ENCODE assay signal across 15 cellular contexts in genomic region chr16:55189975-55190636, GRCh38.
A peak's percentile ranks its signal among the peaks of the same experiment; 100 is the strongest.
DNase-seq lines count a peak whose midpoint lies in the region.
"Had no signal": no experiment of that assay in that cellular context is flagged by ENCODE, and none has a peak within 500 bp of the region (broad histone marks: within the 10 kb centered on the region; RNA-seq: fewer than 3 reads in every experiment).

No MANE protein-coding gene starts in this region.

- peak overlapping the region; percentile 41 for H3K4me2 ChIP-seq in neuronal stem cell (ENCODE audit: insufficient read depth, low read length, poor library complexity, severe bottlenecking)

- H3K27ac ChIP-seq in iPS-18a (ENCODE audit: low read length) (no peak overlapping the region), neuronal stem cell (replicated peaks; ENCODE audit: low read length) (no peak overlapping the region)
- H3K27ac ChIP-seq: 22Rv1, SJSA1 had no signal

- no peak overlapping the region for H4K8ac ChIP-seq in neuronal stem cell (ENCODE audit: low read depth, low read length)

- no CpG with 5 or more reads among the region's 20 CpGs for WGBS in neuronal stem cell (ENCODE audit: extremely low coverage in 2 of 2, insufficient read length in 2 of 2, insufficient replicate concordance in 1 of 2), 2 donors

- intact Hi-C loops in head of caudate nucleus (cut with DNase I) = no loop called here

- H3K79me1 ChIP-seq in neuronal stem cell (ENCODE audit: low read depth, low read length) = no peaks in the 10 kb centered on the region

- H3K9me3 ChIP-seq in iPS-18a (ENCODE audit: control insufficient read depth, low read depth, low read length) (no peaks in the 10 kb centered on the region), neuronal stem cell (replicated peaks in 1 of 2; ENCODE audit: control insufficient read depth in 2 of 2, insufficient read depth in 1 of 2, low read depth in 1 of 2, low read length in 2 of 2) (no peaks in the 10 kb centered on the region)
- H3K9me3 ChIP-seq: HAP-1, SJSA1 had no signal

- no peaks in the 10 kb centered on the region for H3K27me3 ChIP-seq in iPS-18a (ENCODE audit: control insufficient read depth, insufficient read depth, low read length)
- H3K27me3 ChIP-seq in neuronal stem cell (ENCODE audit: control insufficient read depth in 3 of 3, insufficient read depth in 3 of 3, low read depth in 1 of 3, low read length in 3 of 3) = peaks cover 0 to 15% (median 0%) of the 10 kb centered on the region in 3 experiments
- H3K27me3 ChIP-seq: SJSA1 had no signal

- H3K4ac ChIP-seq in neuronal stem cell (ENCODE audit: low read length) = no peak overlapping the region

- H2BK5ac ChIP-seq in neuronal stem cell (ENCODE audit: low read length) = no peak overlapping the region

- H2BK15ac ChIP-seq in neuronal stem cell (ENCODE audit: low read length) = no peak overlapping the region

- H2AFZ ChIP-seq in neuronal stem cell (ENCODE audit: low read length) = no peak overlapping the region

- no peak overlapping the region for H4K91ac ChIP-seq in neuronal stem cell (ENCODE audit: low read depth, low read length, poor library complexity)

- H3K36me3 ChIP-seq in iPS-18a (ENCODE audit: control insufficient read depth, low read depth, low read length) (no peaks in the 10 kb centered on the region), neuronal stem cell (replicated peaks in 1 of 2; ENCODE audit: control insufficient read depth in 2 of 2, insufficient read depth in 2 of 2, low read length in 2 of 2) (no peaks in the 10 kb centered on the region)
- H3K36me3 ChIP-seq: HAP-1, SJSA1 had no signal

- no peak overlapping the region for H2BK120ac ChIP-seq in neuronal stem cell (ENCODE audit: low read depth, low read length)

- H3K9ac ChIP-seq in iPS-18a (ENCODE audit: low read length) (no peak overlapping the region), neuronal stem cell (ENCODE audit: low read depth, low read length, poor library complexity) (no peak overlapping the region)

- H3K4me1 ChIP-seq in iPS-18a (ENCODE audit: control insufficient read depth, low read depth, low read length) = peaks cover 16% of the 10 kb centered on the region
- peaks cover 0 to 6% of the 10 kb centered on the region in 2 donors for H3K4me1 ChIP-seq in neuronal stem cell (ENCODE audit: control insufficient read depth in 2 of 2, insufficient read depth in 1 of 2, low read depth in 1 of 2, low read length in 2 of 2)
- H3K4me1 ChIP-seq: HAP-1, SJSA1 had no signal

- H3K4me3 ChIP-seq in iPS-18a (ENCODE audit: low read length) = peak overlapping the region; percentile 18
- H3K4me3 ChIP-seq in neuronal stem cell (ENCODE audit: low read length in 2 of 2) = no peak overlapping the region
- H3K4me3 ChIP-seq: HAP-1, SJSA1 had no signal

- DNase-seq in NCI-H1105 (lab: John Stamatoyannopoulos, UW) = peak; percentile 77
- no peak for DNase-seq in NCI-H1105 treated with DMSO at 0.1 percent for 48 hours (lab: John Stamatoyannopoulos, UW)
- DNase-seq in NCI-H2227 (lab: John Stamatoyannopoulos, UW; ENCODE audit: unreplicated experiment) = peak; percentile 23
- no peak for DNase-seq in neuronal stem cell (ENCODE audit: low spot score)
- DNase-seq in stimulated activated CD4-positive, alpha-beta T cell treated with anti-CD3 and anti-CD28 coated beads, Interleukin-15, amount 100 ng/mL, for 24 hours = no peak
- no peak for DNase-seq in head of caudate nucleus
- DNase-seq in HPDE6-E6E7 (ENCODE audit: extremely low spot score) = no peak
- DNase-seq: DMS79 treated with DMSO at 0.1 percent for 48 hours, KBM-7, NCI-H2029, NCI-H2171 treated with DMSO at 0.1 percent for 48 hours had no signal

- no peak overlapping the region for H3K23ac ChIP-seq in neuronal stem cell (ENCODE audit: low read depth, low read length, poor library complexity)

- no peak overlapping the region for H3K14ac ChIP-seq in neuronal stem cell (ENCODE audit: low read length)

- peak overlapping the region; percentile 25 for H3K18ac ChIP-seq in neuronal stem cell (ENCODE audit: low read length)

- H2BK12ac ChIP-seq in neuronal stem cell (ENCODE audit: low read length) = no peak overlapping the region

- no peak overlapping the region for H2AK5ac ChIP-seq in neuronal stem cell (ENCODE audit: low read depth, low read length)

Comparison
In these comparisons a context has a peak if more than half of its experiments do, and no peak if none do; other contexts are left out.
1. DNase-seq: peak in NCI-H1105 (single experiment) and NCI-H2227 (single experiment); none in NCI-H1105 treated with DMSO at 0.1 percent for 48 hours (single experiment), neuronal stem cell (single experiment), stimulated activated CD4-positive, alpha-beta T cell treated with anti-CD3 and anti-CD28 coated beads, Interleukin-15, amount 100 ng/mL, for 24 hours (single experiment), head of caudate nucleus (0 of 42) and HPDE6-E6E7 (single experiment).